In genomic region chr3:117606860-117607259, GRCh38 we compare ENCODE assay signal across 1 cellular context.
TF ChIP-seq lines count a peak whose summit lies in the region.

No MANE protein-coding gene starts in this region.

TF ChIP-seq in HEK293, 187 proteins besides CTCF, POLR2A, EP300 and RAD21 (continued from another document):
- no peak for TF ChIP-seq ZBTB10 (tag by site-specific recombination; IDR thresholded peaks at IDR 0.05)
